Comparison of ENCODE assay signal across 1 cellular context in genomic region chr4:55248756-55249155, GRCh38.
TF ChIP-seq lines count a peak whose summit lies in the region.

No MANE protein-coding gene starts in this region.

TF ChIP-seq in IMR-90, 13 proteins besides CTCF, POLR2A, EP300 and RAD21 (continued from another document):
- no peak for TF ChIP-seq CEBPB (IDR thresholded peaks at IDR 0.05; ENCODE audit: low read depth, low read length)
- no peak for TF ChIP-seq FOS (IDR thresholded peaks at IDR 0.05; ENCODE audit: low read depth, low read length)
- no peak for TF ChIP-seq RCOR1 (IDR thresholded peaks at IDR 0.05; ENCODE audit: insufficient replicate concordance, low read length)
- TF ChIP-seq MXI1 (IDR thresholded peaks at IDR 0.05; ENCODE audit: borderline replicate concordance, low read depth, low read length), result no peak
- TF ChIP-seq SMC3 (IDR thresholded peaks at IDR 0.05; ENCODE audit: low read depth, low read length), result no peak
- TF ChIP-seq BHLHE40 (IDR thresholded peaks at IDR 0.05; ENCODE audit: low read depth, low read length), result no peak
- TF ChIP-seq RFX5 (IDR thresholded peaks at IDR 0.05; ENCODE audit: low read depth, low read length), result no peak
- TF ChIP-seq CHD1 (IDR thresholded peaks at IDR 0.05; ENCODE audit: low read depth, low read length), result no peak
- TF ChIP-seq USF2 (IDR thresholded peaks at IDR 0.05; ENCODE audit: low read depth, low read length), result no peak
- no peak for TF ChIP-seq MAZ (IDR thresholded peaks at IDR 0.05; ENCODE audit: borderline replicate concordance, low read depth, low read length)
